Comparison of ENCODE assay signal across 31 cellular contexts in the genomic region with DNA sequence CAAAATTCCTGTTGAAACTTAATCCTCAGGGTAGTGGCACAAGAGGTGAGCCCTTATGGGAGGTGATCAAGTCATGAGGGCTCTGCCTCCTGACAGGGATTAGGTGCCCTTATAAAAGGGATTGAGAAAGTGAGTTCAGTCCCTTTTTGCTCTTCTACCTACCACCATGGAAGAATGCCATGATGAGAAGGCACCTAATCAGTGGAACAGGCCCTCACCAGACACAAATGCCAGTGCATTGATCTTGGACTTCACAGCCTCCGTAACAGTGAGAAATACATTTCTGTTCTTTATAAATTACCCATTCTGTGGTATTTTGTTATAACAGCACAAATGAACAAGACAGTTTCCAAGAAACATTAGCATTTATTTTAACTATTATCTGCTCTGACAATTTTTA.
"Had no signal": no experiment of that assay in that cellular context is flagged by ENCODE, and none has a peak within 500 bp of the region (broad histone marks: within the 10 kb centered on the region; RNA-seq: fewer than 3 reads in every experiment).

No MANE protein-coding gene starts in this region.

- H3K4me3 Mint-ChIP-seq: naive B cell; natural killer cell; nephron; neural progenitor cell; stimulated activated memory B cell treated with anti-CD40 and anti-IgM and Interleukin-4, amounts not matched to agents 10 μg/mL and 1 μg/mL and 100 μg/mL, for 72 hours; stimulated activated naive CD8-positive, alpha-beta T cell treated with anti-CD3 and anti-CD28 coated beads, Interleukin-15, amount 100 ng/mL, for 72 hours had no signal

- DNase-seq: naive B cell; natural killer cell; occipital lobe; ovary; posterior cingulate gyrus; psoas muscle; right cardiac atrium; spleen; stimulated activated CD4-positive, alpha-beta T cell treated with anti-CD3 and anti-CD28 coated beads, Interleukin-12 subunit alpha, Interleukin-12 subunit beta, amount 100 ng/mL, for 4 hours; stimulated activated CD4-positive, alpha-beta T cell treated with anti-CD3 and anti-CD28 coated beads, Interleukin-1b, Interleukin-23, amount 100 ng/mL, for 48 hours; stimulated activated CD4-positive, alpha-beta T cell treated with anti-CD3 and anti-CD28 coated beads, Interleukin-4, amount 100 ng/mL, for 1 hour; stimulated activated CD4-positive, alpha-beta T cell treated with anti-CD3 and anti-CD28 coated beads, Interleukin-4, amount 100 ng/mL, for 4 hours; stimulated activated CD8-positive, alpha-beta memory T cell treated with anti-CD3 and anti-CD28 coated beads, Interleukin-4, amount 100 ng/mL, for 48 hours; stimulated activated naive CD4-positive, alpha-beta T cell; stimulated activated naive CD8-positive, alpha-beta T cell treated with anti-CD3 and anti-CD28 coated beads, Interleukin-15, amount 100 ng/mL, for 72 hours; stimulated activated naive CD8-positive, alpha-beta T cell treated with anti-CD3 and anti-CD28 coated beads, Interleukin-15, Interleukin-2, amounts not matched to agents 100 U/mL and 50 U/mL, for 24 hours; substantia nigra; thyroid gland; trophoblast cell; upper lobe of right lung; uterus had no signal

- H3K36me3 Mint-ChIP-seq: natural killer cell, neural progenitor cell had no signal

- ATAC-seq: natural killer cell; psoas muscle; right cardiac atrium; sciatic nerve; stimulated activated memory B cell treated with anti-CD40 and anti-IgM and Interleukin-4, amounts not matched to agents 10 μg/mL and 1 μg/mL and 100 μg/mL, for 72 hours; stimulated activated naive CD8-positive, alpha-beta T cell treated with anti-CD3 and anti-CD28 coated beads, Interleukin-15, amount 100 ng/mL, for 72 hours; stimulated activated naive CD8-positive, alpha-beta T cell treated with anti-CD3 and anti-CD28 coated beads, Interleukin-15, Interleukin-2, amounts not matched to agents 100 U/mL and 50 U/mL, for 24 hours; upper lobe of right lung had no signal

- H3K4me2 ChIP-seq: neural progenitor cell had no signal

- H3K36me3 ChIP-seq: neural progenitor cell, ovary, spleen, thoracic aorta, thyroid gland, tibial nerve, upper lobe of right lung, uterus had no signal

- H3K27ac ChIP-seq: neural progenitor cell, ovary, parathyroid adenoma, psoas muscle, skin epidermis, spleen, thoracic aorta, thyroid gland, tibial nerve, upper lobe of right lung, uterus had no signal

- H3K27ac Mint-ChIP-seq: natural killer cell; nephron; neural progenitor cell; progenitor cell of endocrine pancreas; stimulated activated memory B cell treated with anti-CD40 and anti-IgM and Interleukin-4, amounts not matched to agents 10 μg/mL and 1 μg/mL and 100 μg/mL, for 72 hours; stimulated activated naive CD8-positive, alpha-beta T cell treated with anti-CD3 and anti-CD28 coated beads, Interleukin-15, amount 100 ng/mL, for 72 hours had no signal

- H3K4me1 ChIP-seq: parathyroid adenoma, psoas muscle, uterus had no signal

- H3K79me2 ChIP-seq: parathyroid adenoma had no signal

- H3K9ac ChIP-seq: neural progenitor cell, parathyroid adenoma had no signal

- H3K27me3 ChIP-seq: neural progenitor cell, ovary, spleen, thyroid gland, tibial nerve, upper lobe of right lung, uterus had no signal

- H3K9me3 Mint-ChIP-seq: nephron, neural progenitor cell had no signal

- H3K9me3 ChIP-seq: ovary, psoas muscle, spleen, thoracic aorta, thyroid gland, tibial nerve, upper lobe of right lung, uterus had no signal

- H3K4me3 ChIP-seq: neural progenitor cell, ovary, psoas muscle, skin epidermis, smooth muscle cell, spleen, thoracic aorta, thyroid gland, tibial nerve, upper lobe of right lung, uterus had no signal

- H2AFZ ChIP-seq: neural progenitor cell, parathyroid adenoma had no signal

- H3K27me3 Mint-ChIP-seq: naive B cell; progenitor cell of endocrine pancreas; stimulated activated memory B cell treated with anti-CD40 and anti-IgM and Interleukin-4, amounts not matched to agents 10 μg/mL and 1 μg/mL and 100 μg/mL, for 72 hours; stimulated activated naive CD8-positive, alpha-beta T cell treated with anti-CD3 and anti-CD28 coated beads, Interleukin-15, amount 100 ng/mL, for 72 hours had no signal
